8 cellular contexts compared by ENCODE assay signal in the genomic region with DNA sequence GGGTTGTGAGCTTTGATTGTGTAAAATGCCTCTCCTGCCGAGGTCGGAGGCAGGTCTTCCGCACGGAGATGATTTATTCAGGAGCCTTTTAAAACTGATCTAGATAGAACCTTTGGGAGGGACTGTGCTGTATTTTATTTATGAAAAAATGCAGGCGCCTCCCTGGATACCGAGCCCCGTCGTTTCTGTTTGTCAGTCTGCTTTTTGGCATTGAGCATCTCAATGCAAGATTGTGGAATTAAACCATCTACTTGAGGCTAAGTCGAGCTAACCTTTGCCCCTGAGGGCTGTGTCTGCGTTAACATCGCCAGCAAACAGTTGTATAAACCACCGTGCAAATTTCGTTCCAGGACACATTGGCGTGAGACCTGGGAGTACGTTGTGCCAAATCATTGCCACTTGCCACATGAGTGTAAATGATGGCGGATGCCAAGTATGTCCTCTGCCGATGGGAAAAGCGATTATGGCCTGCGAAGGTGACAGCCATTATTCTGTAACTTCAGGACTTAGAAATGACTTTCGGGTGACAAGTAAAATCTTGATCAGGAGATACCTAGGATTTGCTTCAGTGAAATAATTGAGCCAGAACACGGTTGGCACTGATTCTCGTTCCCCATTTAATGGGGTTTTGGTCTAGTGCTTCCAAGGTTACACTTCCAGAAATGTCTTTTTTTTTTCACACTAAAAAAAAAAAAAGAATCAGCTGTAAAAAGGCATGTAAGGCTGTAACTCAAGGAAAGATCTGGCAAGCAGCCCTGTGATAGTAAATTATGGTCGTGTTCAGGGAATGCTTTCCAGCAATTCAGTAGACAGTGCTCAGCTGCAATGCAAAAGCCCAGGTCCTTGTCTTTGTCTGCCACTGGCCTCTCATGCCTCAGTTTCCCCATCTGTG. TPM values are rescaled to one million over a fixed set of nuclear protein-coding genes. Genes with fewer than 3 reads are reported as not detected.
DNase-seq lines count a peak whose midpoint lies in the region; ATAC-seq and TF ChIP-seq lines count a peak whose summit lies in the region.

No MANE protein-coding gene starts in this region.

- H3K27ac Mint-ChIP-seq in activated naive CD4-positive, alpha-beta T cell treated with anti-CD3 and anti-CD28 coated beads, Interleukin-2, amount 50 U/mL, for 24 hours: peak overlapping the region; percentile 72
- H3K27ac Mint-ChIP-seq in brain: peak overlapping the region; percentile 81 to 99 (median 98)

- peaks cover 15% of the 10 kb centered on the region for H3K4me1 Mint-ChIP-seq in activated naive CD4-positive, alpha-beta T cell treated with anti-CD3 and anti-CD28 coated beads, Interleukin-2, amount 50 U/mL, for 24 hours
- peaks cover 81% of the 10 kb centered on the region for H3K4me1 Mint-ChIP-seq in brain

- no peak for TF ChIP-seq POLR2A in uterus (IDR thresholded peaks at IDR 0.05)

- H3K9me3 Mint-ChIP-seq in activated naive CD4-positive, alpha-beta T cell treated with anti-CD3 and anti-CD28 coated beads, Interleukin-2, amount 50 U/mL, for 24 hours: no peaks in the 10 kb centered on the region
- peaks cover 0 to 3% (median 0%) of the 10 kb centered on the region in 5 experiments for H3K9me3 Mint-ChIP-seq in brain

- TF ChIP-seq CTCF in brain (conservative IDR thresholded peaks at IDR 0.05): no peak
- no peak for TF ChIP-seq CTCF in uterus (IDR thresholded peaks at IDR 0.05)

- H3K27me3 Mint-ChIP-seq in activated naive CD4-positive, alpha-beta T cell treated with anti-CD3 and anti-CD28 coated beads, Interleukin-2, amount 50 U/mL, for 24 hours: no peaks in the 10 kb centered on the region
- no peaks in the 10 kb centered on the region for H3K27me3 Mint-ChIP-seq in brain

- H3K27ac ChIP-seq in uterus: peak overlapping the region; percentile 93 to 99

- peak overlapping the region; percentile 72 to 94 for H3K4me3 ChIP-seq in uterus

- H3K27me3 ChIP-seq in uterus: no peaks in the 10 kb centered on the region

- no peaks in the 10 kb centered on the region for H3K36me3 ChIP-seq in uterus

- peaks cover 8% of the 10 kb centered on the region for H3K36me3 Mint-ChIP-seq in activated naive CD4-positive, alpha-beta T cell treated with anti-CD3 and anti-CD28 coated beads, Interleukin-2, amount 50 U/mL, for 24 hours
- H3K36me3 Mint-ChIP-seq in brain: peaks cover 37% of the 10 kb centered on the region

- peak overlapping the region; percentile 91 for H3K4me3 Mint-ChIP-seq in activated naive CD4-positive, alpha-beta T cell treated with anti-CD3 and anti-CD28 coated beads, Interleukin-2, amount 50 U/mL, for 24 hours
- H3K4me3 Mint-ChIP-seq in brain: peak overlapping the region; percentile 93 to 99 (median 95)

- intact Hi-C loops in uterus (cut with DNase I; ENCODE audit: low total_unique reads): no loop called here

- ATAC-seq in HG03457 (IDR thresholded peaks at IDR 0.05; ENCODE audit: unreplicated experiment): no peak

- no peak for DNase-seq in activated naive CD4-positive, alpha-beta T cell treated with Interleukin-2 at 50 U/mL for 16 hours
- DNase-seq in medulla oblongata (ENCODE audit: extremely low spot score) (peak; percentile 33), uterus (peak; percentile 55 to 84), NCI-H524 (lab: John Stamatoyannopoulos, UW) (no peak)
- DNase-seq in stimulated activated CD4-positive, alpha-beta T cell treated with anti-CD3 and anti-CD28 coated beads, Interleukin-4, amount 100 ng/mL, for 1 hour: no peak

- peaks cover 12 to 23% of the 10 kb centered on the region in 2 donors for H3K4me1 ChIP-seq in uterus

- H3K9me3 ChIP-seq in uterus: no peaks in the 10 kb centered on the region

RNA-seq across cellular contexts. Expression of a gene that starts 27.5 kb away (rescaled TPM):
- 275 TPM for polyA plus RNA-seq in brain (ENCODE audit: insufficient read depth, low read depth, low replicate concordance)
- 10 to 100 TPM; 39.2 to 65.5 (median 42.1) TPM for total RNA-seq in uterus

RNA-seq across cellular contexts. Expression of a gene that starts 45.1 kb away (rescaled TPM):
- 146 TPM for polyA plus RNA-seq in brain (ENCODE audit: insufficient read depth, low read depth, low replicate concordance)
- total RNA-seq in uterus: 10 to 100 TPM in 2 of 4 donors, 1 to 10 TPM in 2; 3.3 to 14.4 (median 8.4) TPM

RNA-seq across cellular contexts. Expression of a gene that starts 51.2 kb away (rescaled TPM):
- polyA plus RNA-seq in brain (ENCODE audit: insufficient read depth, low read depth, low replicate concordance): 81.4 TPM
- 100 to 1,000 TPM in 1 of 4 donors, 10 to 100 TPM in 1, 1 to 10 TPM in 2; 1.2 to 102 (median 23.8) TPM for total RNA-seq in uterus

Comparison
In these comparisons a context has a peak if more than half of its experiments do, and no peak if none do; other contexts are left out.
1. DNase-seq: peak in medulla oblongata (single experiment) and uterus (2 of 2); none in activated naive CD4-positive, alpha-beta T cell treated with Interleukin-2 at 50 U/mL for 16 hours (single experiment), NCI-H524 (0 of 2) and stimulated activated CD4-positive, alpha-beta T cell treated with anti-CD3 and anti-CD28 coated beads, Interleukin-4, amount 100 ng/mL, for 1 hour (single experiment).